ENCODE assay signal across 8 cellular contexts in genomic region chr7:36532981-36533499, GRCh38.
"Had no signal": no experiment of that assay in that cellular context is flagged by ENCODE, and none has a peak within 500 bp of the region (broad histone marks: within the 10 kb centered on the region; RNA-seq: fewer than 3 reads in every experiment).

No MANE protein-coding gene starts in this region.

- H3K4me3 ChIP-seq: GM23338, K562 had no signal

- H2AFZ ChIP-seq: GM23338 had no signal

- FAIRE-seq: H1, H54, K562 had no signal

- DNase-seq: H9, HCEC 1CT, IMR-90 had no signal

- H3K4me3 Mint-ChIP-seq: GM23338, H9 had no signal

- H3K4me2 ChIP-seq: GM23338 had no signal

- H3K4me1 Mint-ChIP-seq: GM23338, H9 had no signal

- ATAC-seq: GM23338, K562 had no signal

- H3K9me3 Mint-ChIP-seq: GM23338, H9 had no signal

- H3K27ac ChIP-seq: HL-60 had no signal

- H3K27ac Mint-ChIP-seq: GM23338, H9 had no signal
